ENCODE assay signal across 12 cellular contexts in the genomic region with DNA sequence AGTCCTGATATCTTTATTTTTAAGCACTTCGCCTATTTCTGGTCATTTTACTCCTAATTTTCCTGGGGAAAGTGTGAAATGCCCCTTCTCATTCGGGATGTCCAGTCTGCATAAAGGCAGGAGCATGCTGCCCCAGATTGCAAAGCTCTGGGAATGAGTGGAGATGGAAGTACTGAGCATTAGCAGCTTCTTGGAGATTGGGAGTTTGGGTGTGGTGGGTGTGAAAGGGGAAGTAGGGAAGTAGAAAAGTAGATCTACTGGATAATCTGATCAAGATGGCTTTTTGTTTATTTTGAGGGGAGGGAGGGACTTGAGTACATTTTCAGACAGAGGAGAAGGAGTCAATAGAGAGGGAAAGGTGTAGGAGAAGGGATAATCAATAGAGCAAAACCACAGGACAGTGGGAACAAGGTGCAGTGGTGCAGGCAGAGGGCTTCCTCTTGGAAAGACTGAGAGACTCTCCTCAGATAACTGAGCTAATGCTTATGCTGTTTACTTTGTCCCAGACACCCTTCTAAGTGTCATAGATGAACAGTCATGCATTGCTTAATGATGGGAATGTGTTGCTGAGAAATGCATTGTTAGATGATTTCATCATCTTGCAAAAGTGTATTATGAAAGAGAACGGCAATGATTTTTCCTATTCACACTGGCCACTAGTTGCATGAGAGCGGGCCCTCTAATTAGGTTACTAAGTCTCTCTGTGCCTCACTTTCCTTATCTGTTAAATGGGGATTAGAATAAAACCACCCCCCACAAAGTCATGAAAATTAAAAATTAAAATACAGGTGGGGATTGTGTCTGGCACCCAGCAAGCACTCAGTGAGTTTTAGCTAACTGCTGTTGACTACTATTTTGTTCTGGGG. TPM values are rescaled to one million over a fixed set of nuclear protein-coding genes. Genes with fewer than 3 reads are reported as not detected.
DNase-seq lines count a peak whose midpoint lies in the region; ATAC-seq, FAIRE-seq and TF ChIP-seq lines count a peak whose summit lies in the region.
"Had no signal": no experiment of that assay in that cellular context is flagged by ENCODE, and none has a peak within 500 bp of the region (broad histone marks: within the 10 kb centered on the region; RNA-seq: fewer than 3 reads in every experiment).

No MANE protein-coding gene starts in this region.

- H2AFZ ChIP-seq in endothelial cell of umbilical vein (ENCODE audit: low read depth, low read length) = no peak overlapping the region

- peaks cover 31% of the 10 kb centered on the region for H3K4me1 ChIP-seq in endothelial cell of umbilical vein (ENCODE audit: control insufficient read depth, extremely low read depth, insufficient read depth, low read length)
- H3K4me1 ChIP-seq in naive thymus-derived CD4-positive, alpha-beta T cell (ENCODE audit: control insufficient read depth in 2 of 2, insufficient read depth in 2 of 2, low read length in 2 of 2) = no peaks in the 10 kb centered on the region
- peaks cover 0 to 4% of the 10 kb centered on the region in 2 donors for H3K4me1 ChIP-seq in small intestine (ENCODE audit: control insufficient read depth in 2 of 2, insufficient read depth in 1 of 2, low read depth in 1 of 2, low read length in 1 of 2)

- TF ChIP-seq POLR2A in endothelial cell of umbilical vein (IDR thresholded peaks at IDR 0.05; ENCODE audit: low read depth, low read length) = no peak

- TF ChIP-seq CTCF in endothelial cell of umbilical vein (IDR thresholded peaks at IDR 0.05; ENCODE audit: extremely low read depth in 1 of 2, insufficient read depth in 1 of 2, low read depth in 1 of 2, low read length in 2 of 2) = no peak

- H3K4me1 Mint-ChIP-seq in naive thymus-derived CD4-positive, alpha-beta T cell = peaks cover 0 to 14% (median 0%) of the 10 kb centered on the region in 7 donors

- peaks cover 0 to 2% (median 0%) of the 10 kb centered on the region in 11 donors for H3K9me3 Mint-ChIP-seq in naive thymus-derived CD4-positive, alpha-beta T cell

- peak; percentile 60 to 68 for DNase-seq in AML-193 (lab: John Stamatoyannopoulos, UW)
- peak; percentile 59 for DNase-seq in NCI-H2029 treated with DMSO at 0.1 percent for 48 hours (lab: John Stamatoyannopoulos, UW)
- DNase-seq in endothelial cell of umbilical vein (ENCODE audit: low read depth, low spot score) = peak; percentile 53
- no peak for DNase-seq in naive thymus-derived CD4-positive, alpha-beta T cell
- no peak for DNase-seq in T-helper 1 cell
- no peak for DNase-seq in small intestine
- DNase-seq in substantia nigra (lab: John Stamatoyannopoulos, UW) = no peak
- DNase-seq: activated CD4-positive, alpha-beta T cell treated with anti-CD3 and anti-CD28 coated beads, Interleukin-2, amount 50 U/mL, for 4 hours; NCI-H1417 treated with DMSO at 0.1 percent for 48 hours; stimulated activated CD4-positive, alpha-beta T cell treated with anti-CD3 and anti-CD28 coated beads, Interleukin-12 subunit alpha, Interleukin-12 subunit beta, amount 100 ng/mL, for 4 hours had no signal

- H3K36me3 ChIP-seq in endothelial cell of umbilical vein (ENCODE audit: control insufficient read depth in 2 of 2, extremely low read depth in 1 of 2, insufficient read depth in 2 of 2, low read length in 2 of 2) = peaks cover 0 to 6% of the 10 kb centered on the region in 2 experiments
- H3K36me3 ChIP-seq in naive thymus-derived CD4-positive, alpha-beta T cell (ENCODE audit: control insufficient read depth in 2 of 3, insufficient read depth in 3 of 3, low read length in 3 of 3) = no peaks in the 10 kb centered on the region
- no peaks in the 10 kb centered on the region for H3K36me3 ChIP-seq in small intestine (ENCODE audit: control insufficient read depth in 2 of 2, insufficient read depth in 2 of 2, low read length in 2 of 2)

- CTCF ChIA-PET in endothelial cell of umbilical vein (lab: Charles Lee) = interaction anchor here (0.8 to 3.2 kb wide), 13 partner anchors 10 to 109 kb away, joined by 3 to 11 read pairs (median 4); no protein-coding TSS in a partner anchor
- CTCF ChIA-PET in naive thymus-derived CD4-positive, alpha-beta T cell (lab: Charles Lee) = no interaction called here

- no peak overlapping the region for H3K27ac Mint-ChIP-seq in naive thymus-derived CD4-positive, alpha-beta T cell

- H3K4me3 ChIP-seq in endothelial cell of umbilical vein (replicated peaks in 1 of 3; ENCODE audit: insufficient read depth in 1 of 3, low read depth in 1 of 3, low read length in 3 of 3) (no peak overlapping the region), small intestine (ENCODE audit: low read depth in 1 of 2, low read length in 2 of 2) (no peak overlapping the region)
- H3K4me3 ChIP-seq in naive thymus-derived CD4-positive, alpha-beta T cell (ENCODE audit: low read length) = no peak overlapping the region

- POLR2A ChIA-PET in endothelial cell of umbilical vein (lab: Charles Lee) = interaction anchor here (0.6 to 0.8 kb wide), 2 partner anchors 13 to 164 kb away, joined by 3 to 4 read pairs; no protein-coding TSS in a partner anchor
- POLR2A ChIA-PET in naive thymus-derived CD4-positive, alpha-beta T cell (lab: Charles Lee) = no interaction called here

- no peaks in the 10 kb centered on the region for H3K9me1 ChIP-seq in endothelial cell of umbilical vein (replicated peaks; ENCODE audit: control insufficient read depth, extremely low read depth, insufficient read depth, low read length)

- WGBS in small intestine, 3 donors = 87 to 93% (median 92%) methylated on average over 4 of the region's 4 CpGs

- peaks cover 27% of the 10 kb centered on the region for H3K79me2 ChIP-seq in endothelial cell of umbilical vein (ENCODE audit: control insufficient read depth, insufficient read depth, low read length)

- no peak overlapping the region for H3K4me3 Mint-ChIP-seq in naive thymus-derived CD4-positive, alpha-beta T cell

- H3K36me3 Mint-ChIP-seq in naive thymus-derived CD4-positive, alpha-beta T cell = no peaks in the 10 kb centered on the region

- H3K9ac ChIP-seq in endothelial cell of umbilical vein (replicated peaks; ENCODE audit: extremely low read depth, insufficient read depth, low read length) = peak overlapping the region; percentile 11

- BruUV-seq in endothelial cell of umbilical vein (replicated peaks; lab: Mats Ljungman, UMichigan) = TSS peak; percentile 94

- no peak overlapping the region for H3K4me2 ChIP-seq in endothelial cell of umbilical vein (ENCODE audit: insufficient read depth, low read length)

- H4K20me1 ChIP-seq in endothelial cell of umbilical vein (replicated peaks; ENCODE audit: control insufficient read depth, extremely low read depth, insufficient read depth, low read length) = no peaks in the 10 kb centered on the region

- ATAC-seq in naive thymus-derived CD4-positive, alpha-beta T cell = peak; percentile 61
- no peak for ATAC-seq in GM21515 (IDR thresholded peaks at IDR 0.05; ENCODE audit: unreplicated experiment)

- intact Hi-C loops in endothelial cell of umbilical vein (cut with micrococcal nuclease) = no loop called here
- intact Hi-C loops in naive thymus-derived CD4-positive, alpha-beta T cell (cut with micrococcal nuclease) = no loop called here

- H3K27me3 Mint-ChIP-seq in naive thymus-derived CD4-positive, alpha-beta T cell = peaks cover 0 to 4% (median 0%) of the 10 kb centered on the region in 5 donors

- H3K27ac ChIP-seq in endothelial cell of umbilical vein (ENCODE audit: insufficient read depth, low read depth, low read length) = peak overlapping the region; percentile 54
- no peak overlapping the region for H3K27ac ChIP-seq in naive thymus-derived CD4-positive, alpha-beta T cell (ENCODE audit: low read depth, low read length)
- peak overlapping the region in 1 of 2 donors; percentile 26 for H3K27ac ChIP-seq in small intestine (ENCODE audit: low read depth in 1 of 2, low read length in 1 of 2)
- no peak overlapping the region for H3K27ac ChIP-seq in substantia nigra (ENCODE audit: low read depth, low read length, poor library complexity, severe bottlenecking)

- H3K9me3 ChIP-seq in endothelial cell of umbilical vein (replicated peaks; ENCODE audit: control insufficient read depth, insufficient read depth, low read length) = no peaks in the 10 kb centered on the region
- H3K9me3 ChIP-seq in naive thymus-derived CD4-positive, alpha-beta T cell (ENCODE audit: control insufficient read depth in 2 of 3, low read length in 3 of 3) = no peaks in the 10 kb centered on the region
- no peaks in the 10 kb centered on the region for H3K9me3 ChIP-seq in small intestine (ENCODE audit: control insufficient read depth, low read depth)

- dilution Hi-C loops in endothelial cell of umbilical vein (cut with MboI; ENCODE audit: extremely low pct_ligation_motif_present, low sequenced_read_pairs) = no loop called here

- no peak for FAIRE-seq in endothelial cell of umbilical vein (lab: Jason Lieb, UNC)
- FAIRE-seq in small intestine (lab: Jason Lieb, UNC) = no peak
- FAIRE-seq: endometrium had no signal

- H3K27me3 ChIP-seq in endothelial cell of umbilical vein (ENCODE audit: control insufficient read depth in 2 of 2, insufficient read depth in 2 of 2, low read length in 2 of 2) (no peaks in the 10 kb centered on the region), small intestine (ENCODE audit: control insufficient read depth in 2 of 2, insufficient read depth in 2 of 2, low read length in 2 of 2) (no peaks in the 10 kb centered on the region)
- H3K27me3 ChIP-seq in naive thymus-derived CD4-positive, alpha-beta T cell (ENCODE audit: control insufficient read depth in 2 of 2, insufficient read depth in 2 of 2, low read length in 2 of 2) = no peaks in the 10 kb centered on the region

TF ChIP-seq in endothelial cell of umbilical vein, 7 proteins besides CTCF, POLR2A, EP300 and RAD21:
- TF ChIP-seq JUN (IDR thresholded peaks at IDR 0.05; ENCODE audit: borderline replicate concordance, insufficient read depth, insufficient read length, low read depth) (peak; percentile 60), EZH2 (IDR thresholded peaks at IDR 0.05; ENCODE audit: borderline replicate concordance, low read depth, low read length, severe bottlenecking) (no peak)

RNA-seq across cellular contexts. Expression of a gene that starts 45.5 kb away (rescaled TPM):
- total RNA-seq in endothelial cell of umbilical vein = 72.0 and 104 TPM in 2 replicates
- 22.4 and 25.1 TPM in 2 replicates for polyA plus RNA-seq in endothelial cell of umbilical vein
- polyA plus RNA-seq in endothelial cell of umbilical vein (2011; cell fraction: cytosol; rRNA removed) = 14.1 and 16.0 TPM in 2 replicates
- polyA plus RNA-seq in endothelial cell of umbilical vein (2011; cell fraction: nucleus; rRNA removed) = 135 and 139 TPM in 2 replicates
- polyA plus RNA-seq in endothelial cell of umbilical vein (2012) = 33.8 and 56.8 TPM in 2 replicates
- 130 and 132 TPM in 2 replicates for polyA minus RNA-seq in endothelial cell of umbilical vein
- 29.8 TPM for polyA minus RNA-seq in endothelial cell of umbilical vein (2011; cell fraction: cytosol; rRNA and poly(A)+ RNA removed)
- polyA minus RNA-seq in endothelial cell of umbilical vein (2011; cell fraction: nucleus; rRNA and poly(A)+ RNA removed) = 305 and 404 TPM in 2 replicates
- 1 to 10 TPM in 3 of 5 experiments, under 1 TPM in 2; 0.38 to 6.8 (median 1.6) TPM for total RNA-seq in naive thymus-derived CD4-positive, alpha-beta T cell
- polyA plus RNA-seq in naive thymus-derived CD4-positive, alpha-beta T cell = under 1 TPM; 0.15 to 0.45 TPM
- 1 to 10 TPM; 1.1 to 7.7 (median 1.4) TPM for polyA plus RNA-seq in small intestine

Comparison
In these comparisons a context has a peak if more than half of its experiments do, and no peak if none do; other contexts are left out.
1. DNase-seq: peak in AML-193 (2 of 2), NCI-H2029 treated with DMSO at 0.1 percent for 48 hours (single experiment) and endothelial cell of umbilical vein (single experiment); none in naive thymus-derived CD4-positive, alpha-beta T cell (0 of 9), T-helper 1 cell (0 of 5), small intestine (single experiment) and substantia nigra (0 of 49).